In the genomic region with DNA sequence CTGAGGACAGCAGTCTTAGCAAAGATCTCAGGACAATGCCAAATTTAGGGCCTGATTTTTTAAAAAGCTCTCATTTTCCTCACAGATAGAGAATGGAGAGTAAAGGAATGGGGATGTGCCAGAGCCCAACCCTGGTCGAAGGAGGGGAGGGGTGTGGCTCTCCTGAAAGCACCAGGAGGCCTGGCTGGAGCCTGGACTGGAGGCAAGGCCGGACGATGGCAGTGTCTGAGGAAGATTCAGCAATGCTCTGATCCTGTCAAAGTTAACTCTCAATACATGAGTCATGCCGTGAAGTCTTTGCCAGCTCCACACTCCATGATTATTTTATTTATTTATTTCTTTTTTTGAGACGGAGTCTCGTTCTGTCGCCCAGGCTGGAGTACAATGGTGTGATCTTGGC, we compare ENCODE assay signal across 1 cellular context.
TF ChIP-seq lines count a peak whose summit lies in the region.

No MANE protein-coding gene starts in this region.

TF ChIP-seq in IMR-90, 13 proteins besides CTCF, POLR2A, EP300 and RAD21:
- TF ChIP-seq CEBPB (IDR thresholded peaks at IDR 0.05; ENCODE audit: low read depth, low read length) (no peak), FOS (IDR thresholded peaks at IDR 0.05; ENCODE audit: low read depth, low read length) (no peak), BHLHE40 (IDR thresholded peaks at IDR 0.05; ENCODE audit: low read depth, low read length) (no peak), SMC3 (IDR thresholded peaks at IDR 0.05; ENCODE audit: low read depth, low read length) (no peak), MAFK (IDR thresholded peaks at IDR 0.05; ENCODE audit: low read depth, low read length) (no peak), MAZ (IDR thresholded peaks at IDR 0.05; ENCODE audit: borderline replicate concordance, low read depth, low read length) (no peak)
